ENCODE assay signal across 9 cellular contexts in genomic region chr3:99895706-99896441, GRCh38.
DNase-seq lines count a peak whose midpoint lies in the region; ATAC-seq, FAIRE-seq and TF ChIP-seq lines count a peak whose summit lies in the region.
"Had no signal": no experiment of that assay in that cellular context is flagged by ENCODE, and none has a peak within 500 bp of the region (broad histone marks: within the 10 kb centered on the region; RNA-seq: fewer than 3 reads in every experiment).

No MANE protein-coding gene starts in this region.

- 84 to 90% methylated on average over 2 of the region's 2 CpGs for WGBS in pancreas, 2 donors

- no peaks in the 10 kb centered on the region for H3K27me3 Mint-ChIP-seq in effector memory CD8-positive, alpha-beta T cell

- no peaks in the 10 kb centered on the region for H3K9me3 Mint-ChIP-seq in effector memory CD8-positive, alpha-beta T cell

- no peak for TF ChIP-seq CTCF in pancreas (IDR thresholded peaks at IDR 0.05)

- no peak overlapping the region for H3K4me3 ChIP-seq in pancreas
- H3K4me3 ChIP-seq: cardiac muscle cell had no signal

- no peaks in the 10 kb centered on the region for H3K36me3 ChIP-seq in pancreas
- H3K36me3 ChIP-seq: cardiac muscle cell had no signal

- no peaks in the 10 kb centered on the region for H3K36me3 Mint-ChIP-seq in effector memory CD8-positive, alpha-beta T cell (ENCODE audit: insufficient read depth)

- ATAC-seq in effector memory CD8-positive, alpha-beta T cell (replicated peaks), result peak; percentile 19
- ATAC-seq in pancreas, result peak in 3 of 4 donors; percentile 21 to 74 (median 66)
- ATAC-seq in HG03460 (IDR thresholded peaks at IDR 0.05; ENCODE audit: unreplicated experiment), result no peak

- DNase-seq in GM04504 (ENCODE audit: low read depth) (peak; percentile 74), NCI-H460 (ENCODE audit: extremely low read depth, low read depth) (peak; percentile 27), pancreas (no peak), ecto neural progenitor cell (ENCODE audit: low spot score) (no peak), NCI-H345 (lab: John Stamatoyannopoulos, UW) (no peak), RPMI8226 (no peak)
- DNase-seq in effector memory CD8-positive, alpha-beta T cell, result no peak

- H3K4me1 Mint-ChIP-seq in effector memory CD8-positive, alpha-beta T cell (ENCODE audit: low read depth in 2 of 2), result no peaks in the 10 kb centered on the region

- H3K27ac Mint-ChIP-seq in effector memory CD8-positive, alpha-beta T cell, result no peak overlapping the region

- intact Hi-C loops in pancreas (cut with DNase I), result no loop called here

- H3K9me3 ChIP-seq in pancreas, result no peaks in the 10 kb centered on the region

- H3K4me3 Mint-ChIP-seq in effector memory CD8-positive, alpha-beta T cell, result no peak overlapping the region

- H3K27me3 ChIP-seq in pancreas, result no peaks in the 10 kb centered on the region
- H3K27me3 ChIP-seq: cardiac muscle cell had no signal

- peaks cover 0 to 5% (median under 1%) of the 10 kb centered on the region in 3 donors for H3K4me1 ChIP-seq in pancreas

- H3K27ac ChIP-seq in pancreas, result no peak overlapping the region
- H3K27ac ChIP-seq: cardiac muscle cell had no signal

- no peak for FAIRE-seq in pancreas (lab: Jason Lieb, UNC)

Comparison
In these comparisons a context has a peak if more than half of its experiments do, and no peak if none do; other contexts are left out.
1. DNase-seq: peak in GM04504 (single experiment) and NCI-H460 (single experiment); none in effector memory CD8-positive, alpha-beta T cell (0 of 3), pancreas (0 of 6), ecto neural progenitor cell (single experiment), NCI-H345 (single experiment) and RPMI8226 (single experiment).